In genomic region chr9:38629511-38629910, GRCh38 we compare ENCODE assay signal across 21 cellular contexts. TPM values are rescaled to one million over a fixed set of nuclear protein-coding genes. Genes with fewer than 3 reads are reported as not detected.
DNase-seq lines count a peak whose midpoint lies in the region; ATAC-seq, FAIRE-seq and TF ChIP-seq lines count a peak whose summit lies in the region.
"Had no signal": no experiment of that assay in that cellular context is flagged by ENCODE, and none has a peak within 500 bp of the region (broad histone marks: within the 10 kb centered on the region; RNA-seq: fewer than 3 reads in every experiment).

No MANE protein-coding gene starts in this region.

- no TSS peak for BruUV-seq in K562 (replicated peaks; lab: Mats Ljungman, UMichigan)

- H3K14ac ChIP-seq in mesenchymal stem cell (ENCODE audit: low read length in 2 of 2), result peak overlapping the region in 1 of 2 experiments; percentile 42

- H3K4ac ChIP-seq in mesenchymal stem cell (ENCODE audit: low read depth in 1 of 2, low read length in 2 of 2), result no peak overlapping the region

- no peak overlapping the region for H3K4me2 ChIP-seq in K562 (ENCODE audit: insufficient read depth, low read length)
- no peak overlapping the region for H3K4me2 ChIP-seq in mesenchymal stem cell (ENCODE audit: low read length, poor library complexity, severe bottlenecking)
- H3K4me2 ChIP-seq: GM23338 had no signal

- no peak overlapping the region for H4K8ac ChIP-seq in mesenchymal stem cell (ENCODE audit: low read length)

- H4K20me1 ChIP-seq in K562 (replicated peaks; ENCODE audit: control insufficient read depth, insufficient read depth, low read length), result no peaks in the 10 kb centered on the region

- H3K9me1 ChIP-seq in K562 (ENCODE audit: control insufficient read depth, insufficient read depth, low read length), result no peaks in the 10 kb centered on the region

- no peaks in the 10 kb centered on the region; a peak in 1 of 5 replicates for H3K27me3 ChIP-seq in K562 (ENCODE audit: control insufficient read depth in 2 of 2, insufficient read depth in 2 of 2, low read length in 2 of 2)
- H3K27me3 ChIP-seq in mesenchymal stem cell (ENCODE audit: control insufficient read depth in 1 of 2, insufficient read depth in 1 of 2, low read length in 2 of 2), result peaks cover 0 to 8% of the 10 kb centered on the region in 2 experiments
- H3K27me3 ChIP-seq in left lung, result no peaks in the 10 kb centered on the region

- no peaks in the 10 kb centered on the region for H3K36me3 Mint-ChIP-seq in stimulated activated memory B cell treated with anti-CD40 and anti-IgM and Interleukin-4, amounts not matched to agents 10 μg/mL and 1 μg/mL and 100 μg/mL, for 72 hours
- no peaks in the 10 kb centered on the region for H3K36me3 Mint-ChIP-seq in mesothelial cell of epicardium
- H3K36me3 Mint-ChIP-seq: CD4-positive, alpha-beta memory T cell had no signal

- no peak overlapping the region for H2AK5ac ChIP-seq in mesenchymal stem cell (ENCODE audit: low read length, severe bottlenecking)

- H2BK120ac ChIP-seq in mesenchymal stem cell (ENCODE audit: low read depth, low read length), result no peak overlapping the region

- H3K79me2 ChIP-seq in K562 (ENCODE audit: control insufficient read depth, insufficient read depth, low read length), result no peaks in the 10 kb centered on the region

- H3K9me3 Mint-ChIP-seq in stimulated activated memory B cell treated with anti-CD40 and anti-IgM and Interleukin-4, amounts not matched to agents 10 μg/mL and 1 μg/mL and 100 μg/mL, for 72 hours, result peaks cover 6% of the 10 kb centered on the region
- peaks cover 17% of the 10 kb centered on the region for H3K9me3 Mint-ChIP-seq in mesothelial cell of epicardium

- peak overlapping the region; percentile 5 for H4K91ac ChIP-seq in mesenchymal stem cell (ENCODE audit: low read length)

- TF ChIP-seq CTCF in HEK293 (tag by site-specific recombination; IDR thresholded peaks at IDR 0.05) (no peak), K562 (IDR thresholded peaks at IDR 0.05 in 2 of 3, conservative IDR thresholded peaks at IDR 0.05 in 1 of 3; ENCODE audit: insufficient read depth in 2 of 3, low read depth in 1 of 3, low read length in 3 of 3) (no peak), mucosa of descending colon (IDR thresholded peaks at IDR 0.05) (no peak), mesothelial cell of epicardium (IDR thresholded peaks at IDR 0.05; ENCODE audit: unreplicated experiment) (no peak), left lung (IDR thresholded peaks at IDR 0.05) (no peak)

- intact Hi-C loops in K562 (cut with micrococcal nuclease) (no loop called here), mucosa of descending colon (cut with DNase I, micrococcal nuclease) (no loop called here), left lung (cut with DNase I) (no loop called here)

- no peak overlapping the region for H3K23ac ChIP-seq in mesenchymal stem cell (ENCODE audit: low read length in 2 of 2)

- H3K18ac ChIP-seq in mesenchymal stem cell (ENCODE audit: low read depth in 1 of 2, low read length in 2 of 2), result no peak overlapping the region

- peak; percentile 80 for FAIRE-seq in K562 (lab: Jason Lieb, UNC)
- FAIRE-seq: G401.6, GM19239 had no signal

- H3K9me3 ChIP-seq in HEK293 (ENCODE audit: control insufficient read depth, insufficient read depth, low read depth, low read length) (no peaks in the 10 kb centered on the region; the same call in 1 of the 2 replicates), K562 (replicated peaks; ENCODE audit: control insufficient read depth, insufficient read depth, low read depth, low read length) (no peaks in the 10 kb centered on the region), mesenchymal stem cell (ENCODE audit: control insufficient read depth, low read length) (peaks cover 7% of the 10 kb centered on the region), mucosa of descending colon (no peaks in the 10 kb centered on the region), left lung (peaks cover 0 to under 1% of the 10 kb centered on the region in 2 donors)

- in situ Hi-C loops in K562 (cut with MboI), result no loop called here

- H3K4me1 ChIP-seq in HEK293 (ENCODE audit: control insufficient read depth, insufficient read depth, low read length) (no peaks in the 10 kb centered on the region), K562 (replicated peaks in 1 of 2; ENCODE audit: control insufficient read depth in 2 of 2, insufficient read depth in 2 of 2, low read length in 2 of 2) (no peaks in the 10 kb centered on the region), mesenchymal stem cell (ENCODE audit: control insufficient read depth, insufficient read depth, low read depth, low read length) (no peaks in the 10 kb centered on the region), mucosa of descending colon (ENCODE audit: low read depth) (no peaks in the 10 kb centered on the region), left lung (no peaks in the 10 kb centered on the region)

- no peaks in the 10 kb centered on the region for H3K79me1 ChIP-seq in mesenchymal stem cell (replicated peaks; ENCODE audit: low read length, poor library complexity, severe bottlenecking)

- H3K27me3 Mint-ChIP-seq in stimulated activated memory B cell treated with anti-CD40 and anti-IgM and Interleukin-4, amounts not matched to agents 10 μg/mL and 1 μg/mL and 100 μg/mL, for 72 hours, result no peaks in the 10 kb centered on the region
- peaks cover 28% of the 10 kb centered on the region for H3K27me3 Mint-ChIP-seq in mesothelial cell of epicardium (ENCODE audit: low read depth)

- CTCF ChIA-PET in HEK293 (lab: Yijun Ruan, JAX) (interaction anchor here (0.8 kb wide), 1 partner anchor 12 kb away, joined by 4 read pairs; no protein-coding TSS in a partner anchor), K562 (lab: Yijun Ruan, JAX; ENCODE audit: low intra/inter-chr PET ratio) (no interaction called here)

- peaks cover 0 to 10% of the 10 kb centered on the region in 2 experiments; a peak in 1 of 3 replicates for H3K36me3 ChIP-seq in HEK293 (ENCODE audit: control insufficient read depth in 2 of 2, insufficient read depth in 1 of 2, low read length in 2 of 2)
- H3K36me3 ChIP-seq in K562 (ENCODE audit: control insufficient read depth, insufficient read depth, low read length), result no peaks in the 10 kb centered on the region
- no peaks in the 10 kb centered on the region for H3K36me3 ChIP-seq in mesenchymal stem cell (ENCODE audit: control insufficient read depth in 1 of 2, insufficient read depth in 2 of 2, low read depth in 1 of 2, low read length in 2 of 2)
- no peaks in the 10 kb centered on the region for H3K36me3 ChIP-seq in mucosa of descending colon (ENCODE audit: low read depth)
- H3K36me3 ChIP-seq in left lung, result no peaks in the 10 kb centered on the region

- TF ChIP-seq RAD21 in K562 (CRISPR knock-in tag; conservative IDR thresholded peaks at IDR 0.05 in 1 of 2, IDR thresholded peaks at IDR 0.05 in 1 of 2), result no peak

- no peak overlapping the region for H2BK12ac ChIP-seq in mesenchymal stem cell (ENCODE audit: low read length in 2 of 2)

- H3K27ac ChIP-seq in HEK293 (ENCODE audit: extremely low read depth, low read depth, low read length) (no peak overlapping the region), K562 (ENCODE audit: extremely low read depth, low read depth, low read length) (no peak overlapping the region), mesenchymal stem cell (ENCODE audit: low read length, poor library complexity, severe bottlenecking) (no peak overlapping the region), left lung (no peak overlapping the region)

- H3K9ac ChIP-seq in K562 (ENCODE audit: insufficient read depth in 1 of 2, low read depth in 2 of 2, low read length in 2 of 2) (no peak overlapping the region), mesenchymal stem cell (ENCODE audit: low read length) (no peak overlapping the region)

- 0% methylated on average over 4 of the region's 4 CpGs for WGBS in K562 (ENCODE audit: insufficient coverage, low coverage, missing lambda C conversion rate)
- 83% methylated on average over 4 of the region's 4 CpGs for WGBS in mesenchymal stem cell

- ATAC-seq in K562 (no peak), mucosa of descending colon (no peak), GM21825 (IDR thresholded peaks at IDR 0.05; ENCODE audit: unreplicated experiment) (no peak), left lung (no peak)
- peak; percentile 24 for ATAC-seq in stimulated activated memory B cell treated with anti-CD40 and anti-IgM and Interleukin-4, amounts not matched to agents 10 μg/mL and 1 μg/mL and 100 μg/mL, for 72 hours
- ATAC-seq: GM23338 had no signal

- H2BK15ac ChIP-seq in mesenchymal stem cell (ENCODE audit: low read depth, poor library complexity, severe bottlenecking), result no peak overlapping the region

- no peak overlapping the region for H2BK5ac ChIP-seq in mesenchymal stem cell (ENCODE audit: low read depth, low read length, poor library complexity, severe bottlenecking)

- TF ChIP-seq EP300 in K562 (IDR thresholded peaks at IDR 0.05; ENCODE audit: low read length), result no peak

- POLR2A ChIA-PET in HEK293 (lab: Yijun Ruan, JAX), result no interaction called here
- POLR2A ChIA-PET in K562 (lab: Yijun Ruan, JAX), result no interaction called here

- H3K4me3 ChIP-seq in HEK293 (ENCODE audit: low read depth, low read length) (no peak overlapping the region), K562 (no peak overlapping the region), mesenchymal stem cell (ENCODE audit: insufficient read depth in 1 of 2, low read depth in 1 of 2, low read length in 2 of 2) (no peak overlapping the region), mucosa of descending colon (no peak overlapping the region), left lung (no peak overlapping the region)
- H3K4me3 ChIP-seq: GM23338 had no signal

- H2AFZ ChIP-seq in K562 (ENCODE audit: low read depth, low read length), result no peak overlapping the region
- no peak overlapping the region for H2AFZ ChIP-seq in mesenchymal stem cell (ENCODE audit: low read depth, low read length)
- H2AFZ ChIP-seq: GM23338 had no signal

- TF ChIP-seq POLR2A in K562 (conservative IDR thresholded peaks at IDR 0.05), result no peak

- no peak overlapping the region for H3K27ac Mint-ChIP-seq in stimulated activated memory B cell treated with anti-CD40 and anti-IgM and Interleukin-4, amounts not matched to agents 10 μg/mL and 1 μg/mL and 100 μg/mL, for 72 hours
- no peak overlapping the region for H3K27ac Mint-ChIP-seq in mesothelial cell of epicardium
- H3K27ac Mint-ChIP-seq: CD4-positive, alpha-beta memory T cell; GM23338 had no signal

- no peak overlapping the region for H3K4me3 Mint-ChIP-seq in stimulated activated memory B cell treated with anti-CD40 and anti-IgM and Interleukin-4, amounts not matched to agents 10 μg/mL and 1 μg/mL and 100 μg/mL, for 72 hours
- H3K4me3 Mint-ChIP-seq in mesothelial cell of epicardium, result no peak overlapping the region
- H3K4me3 Mint-ChIP-seq: CD4-positive, alpha-beta memory T cell; GM23338 had no signal

- H3K4me1 Mint-ChIP-seq in stimulated activated memory B cell treated with anti-CD40 and anti-IgM and Interleukin-4, amounts not matched to agents 10 μg/mL and 1 μg/mL and 100 μg/mL, for 72 hours, result no peaks in the 10 kb centered on the region
- H3K4me1 Mint-ChIP-seq in mesothelial cell of epicardium, result no peaks in the 10 kb centered on the region
- H3K4me1 Mint-ChIP-seq: GM23338 had no signal

- no peak for DNase-seq in K562 (ENCODE audit: extremely low read depth in 1 of 4, low spot score in 3 of 4)
- no peak for DNase-seq in mesenchymal stem cell
- DNase-seq in mucosa of descending colon, result no peak
- DNase-seq in mesothelial cell of epicardium (ENCODE audit: low spot score in 2 of 2, unreplicated experiment in 2 of 2), result no peak
- no peak for DNase-seq in left lung
- DNase-seq: C1 segment of cervical spinal cord; CD4-positive, alpha-beta memory T cell; COR-L47; DMS153; DND-41; H7; HCEC 1CT had no signal

RNA-seq across cellular contexts. Expression of gene ANKRD18A, which starts 9.1 kb away (rescaled TPM):
- not detected in 2 replicates for total RNA-seq in K562 (2011; cell fraction: chromatin; rRNA removed; ENCODE audit: low replicate concordance)
- not detected in 2 replicates for total RNA-seq in K562 (2011; cell fraction: nucleolus; rRNA removed)
- total RNA-seq in K562 (2011; cell fraction: nucleoplasm; rRNA removed), result not detected in 2 replicates
- total RNA-seq in K562 (2014; rRNA removed) (not detected in 2 replicates), K562 (2014; rRNA removed; fragmentation: Illumina TruSeq; extraction: Trizol) (not detected in 2 replicates), K562 (2015; rRNA removed; fragmentation: Illumina TruSeq; extraction: Trizol) (not detected in 2 replicates), K562 (2021) (0.76 and 1.9 TPM in 2 replicates), mucosa of descending colon (10 to 100 TPM in 2 of 3 donors, 1 to 10 TPM in 1; 5.9 to 19.2 (median 15.9) TPM), mesothelial cell of epicardium (0.36 to 1.6 TPM (median 0.92 TPM) in 3 replicates), left lung (1 to 10 TPM; 5.4 to 7.0 TPM)
- polyA plus RNA-seq in K562 (2011; rRNA removed) (not detected in 2 replicates), K562 (2014; fragmentation: Illumina TruSeq; extraction: Trizol) (not detected in 2 replicates), K562 (2014; fragmentation: Nextera tagmentation; extraction: Ambion mirVana) (not detected), K562 (2014; rRNA removed) (not detected in 2 replicates)
- not detected in 2 replicates for polyA plus RNA-seq in K562 (2011; cell fraction: cytosol; rRNA removed)
- not detected in 2 replicates for polyA plus RNA-seq in K562 (2011; cell fraction: nucleus; rRNA removed)
- polyA plus RNA-seq in K562 (2012), result not detected in 2 replicates
- not detected in 2 replicates for polyA minus RNA-seq in K562 (2011; rRNA and poly(A)+ RNA removed)
- polyA minus RNA-seq in K562 (2011; cell fraction: cytosol; rRNA and poly(A)+ RNA removed), result not detected in 2 replicates
- not detected in 2 replicates for polyA minus RNA-seq in K562 (2011; cell fraction: nucleus; rRNA and poly(A)+ RNA removed)
- polyA plus RNA-seq in mesenchymal stem cell (2013, experiment 1 of 2), result not detected
- not detected for polyA plus RNA-seq in mesenchymal stem cell (2013, experiment 2 of 2)
- total RNA-seq: A172, A673 had no signal
- polyA plus RNA-seq: BJ had no signal
